ENCODE assay signal across 26 cellular contexts in genomic region chr20:764255-764654, GRCh38. TPM values are rescaled to one million over a fixed set of nuclear protein-coding genes. Genes with fewer than 3 reads are reported as not detected.
"Had no signal": no experiment of that assay in that cellular context is flagged by ENCODE, and none has a peak within 500 bp of the region (broad histone marks: within the 10 kb centered on the region; RNA-seq: fewer than 3 reads in every experiment).

No MANE protein-coding gene starts in this region.

- H3K4me1 ChIP-seq: adrenal gland had no signal

- H3K36me3 Mint-ChIP-seq: activated naive CD8-positive, alpha-beta T cell; T-cell had no signal

- H3K36me3 ChIP-seq: adrenal gland, MG63 had no signal

- H3K27me3 Mint-ChIP-seq: activated naive CD8-positive, alpha-beta T cell had no signal

- H3K4me3 ChIP-seq: adrenal gland, MG63 had no signal

- H3K27ac ChIP-seq: adrenal gland, VCaP had no signal

- H3K27ac Mint-ChIP-seq: activated naive CD8-positive, alpha-beta T cell; activated T-cell treated with anti-CD3 and anti-CD28 coated beads, Interleukin-2, amount 50 U/mL, for 72 hours; activated T-helper 2 cell treated with anti-CD3 and anti-CD28 coated beads, Interferon-gamma antibody, Interleukin-2, Interleukin-4, amounts not matched to agents 10 μg/mL and 5 μg/mL and 100 μg/mL, durations not matched to agents 14 hours and 24 hours and 36 hours; T-cell had no signal

- H3K9me3 ChIP-seq: adrenal gland, MG63 had no signal

- H3K9me3 Mint-ChIP-seq: activated T-cell treated with anti-CD3 and anti-CD28 coated beads, Interleukin-2, amount 50 U/mL, for 72 hours; activated T-helper 2 cell treated with anti-CD3 and anti-CD28 coated beads, Interferon-gamma antibody, Interleukin-2, Interleukin-4, amounts not matched to agents 10 μg/mL and 5 μg/mL and 100 μg/mL, durations not matched to agents 14 hours and 24 hours and 36 hours; T-cell had no signal

- DNase-seq: activated CD4-positive, alpha-beta T cell treated with anti-CD3 and anti-CD28 coated beads for 4 hours; activated CD4-positive, alpha-beta T cell treated with anti-CD3 and anti-CD28 coated beads, Interleukin-2, amount 50 U/mL, for 4 hours; activated CD4-positive, CD25-positive, alpha-beta regulatory T cell; activated CD8-positive, alpha-beta memory T cell treated with anti-CD3 and anti-CD28 coated beads, Interleukin-2, amount 50 U/mL, for 4 hours; activated gamma-delta T cell treated with Interleukin-2 at 50 U/mL for 16 hours; anterior cingulate cortex; MG63; MV-4-11; NCI-H1092 treated with DMSO at 0.1 percent for 48 hours; NCI-H1417 treated with DMSO at 0.1 percent for 48 hours; NCI-H1694; NCI-H2029 treated with DMSO at 0.1 percent for 48 hours; NCI-H345; NCI-H510A; NCI-H526 treated with DMSO at 0.1 percent for 48 hours; NCI-H82; SIG-M5; T-cell; T-helper 2 cell had no signal

- H3K4me3 Mint-ChIP-seq: activated naive CD8-positive, alpha-beta T cell; activated T-cell treated with anti-CD3 and anti-CD28 coated beads, Interleukin-2, amount 50 U/mL, for 72 hours; T-cell had no signal

- H3K27me3 ChIP-seq: MG63 had no signal

RNA-seq across cellular contexts. Expression of gene SLC52A3, which starts 4.0 kb away (rescaled TPM):
- total RNA-seq: activated T-cell treated with anti-CD3 and anti-CD28 coated beads, Interleukin-2, amount 50 U/mL, for 72 hours; activated T-helper 2 cell treated with anti-CD3 and anti-CD28 coated beads, Interferon-gamma antibody, Interleukin-2, Interleukin-4, amounts not matched to agents 10 μg/mL and 5 μg/mL and 100 μg/mL, durations not matched to agents 14 hours and 24 hours and 36 hours; OCI-LY7; RPMI7951; T-cell had no signal
